Comparison of ENCODE assay signal across 20 cellular contexts in the genomic region with DNA sequence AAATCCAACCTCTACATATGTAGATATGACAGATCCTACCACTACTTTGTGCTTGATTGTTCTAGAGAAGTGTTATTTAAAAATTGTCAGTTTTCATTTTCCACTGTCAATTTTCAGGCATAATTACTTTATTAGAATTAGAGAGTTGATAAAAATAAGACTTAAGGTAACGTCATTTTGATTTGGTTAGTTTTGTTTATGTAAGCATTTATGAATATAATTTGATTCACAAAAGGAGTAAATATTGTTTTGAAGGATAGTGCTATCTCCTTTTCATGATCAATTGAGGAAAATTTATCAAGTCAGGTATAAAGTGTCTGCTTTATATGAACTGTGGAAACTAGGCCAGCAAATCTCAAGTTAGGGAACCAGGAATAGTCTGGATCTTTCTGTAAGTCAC.
"Had no signal": no experiment of that assay in that cellular context is flagged by ENCODE, and none has a peak within 500 bp of the region (broad histone marks: within the 10 kb centered on the region; RNA-seq: fewer than 3 reads in every experiment).

No MANE protein-coding gene starts in this region.

- H3K9me3 ChIP-seq: body of pancreas, heart left ventricle, sigmoid colon, upper lobe of left lung had no signal

- H3K4me1 Mint-ChIP-seq: activated CD4-positive, alpha-beta T cell treated with anti-CD3 and anti-CD28 coated beads for 36 hours; activated naive CD8-positive, alpha-beta T cell treated with anti-CD3 and anti-CD28 coated beads, Interleukin-2, amount 50 U/mL, for 24 hours had no signal

- H3K36me3 ChIP-seq: heart left ventricle, sigmoid colon, upper lobe of left lung had no signal

- H3K27ac Mint-ChIP-seq: activated CD4-positive, alpha-beta T cell treated with anti-CD3 and anti-CD28 coated beads for 36 hours; activated naive CD8-positive, alpha-beta T cell treated with anti-CD3 and anti-CD28 coated beads, Interleukin-2, amount 50 U/mL, for 24 hours; activated T-helper 1 cell treated with anti-CD3 and anti-CD28 coated beads, Interleukin-12 subunit alpha, Interleukin-12 subunit beta, Interleukin-2, Interleukin-4 antibody, amounts not matched to agents 30 ng/mL and 10 ng/mL and 1 ng/mL, durations not matched to agents 14 hours and 24 hours and 36 hours; WTC11 had no signal

- H3K4me3 ChIP-seq: body of pancreas, dorsolateral prefrontal cortex, heart left ventricle, sigmoid colon, upper lobe of left lung had no signal

- H3K27me3 Mint-ChIP-seq: activated CD4-positive, alpha-beta T cell treated with anti-CD3 and anti-CD28 coated beads for 36 hours; activated naive CD8-positive, alpha-beta T cell treated with anti-CD3 and anti-CD28 coated beads, Interleukin-2, amount 50 U/mL, for 24 hours had no signal

- H3K4me3 Mint-ChIP-seq: activated CD4-positive, alpha-beta T cell treated with anti-CD3 and anti-CD28 coated beads for 36 hours; activated naive CD8-positive, alpha-beta T cell treated with anti-CD3 and anti-CD28 coated beads, Interleukin-2, amount 50 U/mL, for 24 hours; activated T-helper 1 cell treated with anti-CD3 and anti-CD28 coated beads, Interleukin-12 subunit alpha, Interleukin-12 subunit beta, Interleukin-2, Interleukin-4 antibody, amounts not matched to agents 30 ng/mL and 10 ng/mL and 1 ng/mL, durations not matched to agents 14 hours and 24 hours and 36 hours; WTC11 had no signal

- FAIRE-seq: islet of Langerhans had no signal

- H3K9me3 Mint-ChIP-seq: activated naive CD8-positive, alpha-beta T cell treated with anti-CD3 and anti-CD28 coated beads, Interleukin-2, amount 50 U/mL, for 24 hours; activated T-helper 1 cell treated with anti-CD3 and anti-CD28 coated beads, Interleukin-12 subunit alpha, Interleukin-12 subunit beta, Interleukin-2, Interleukin-4 antibody, amounts not matched to agents 30 ng/mL and 10 ng/mL and 1 ng/mL, durations not matched to agents 14 hours and 24 hours and 36 hours had no signal

- H3K27ac ChIP-seq: body of pancreas, epithelial cell of prostate, sigmoid colon, upper lobe of left lung had no signal

- DNase-seq: activated CD4-positive, alpha-beta T cell treated with anti-CD3 and anti-CD28 coated beads for 36 hours; activated CD4-positive, alpha-beta T cell treated with anti-CD3 and anti-CD28 coated beads, Interleukin-2, amount 50 U/mL, for 4 hours; activated gamma-delta T cell; activated naive CD4-positive, alpha-beta T cell treated with anti-CD3 and anti-CD28 coated beads, Interleukin-2, amount 50 U/mL, for 16 hours; activated naive CD8-positive, alpha-beta T cell treated with anti-CD3 and anti-CD28 coated beads, Interleukin-2, amount 50 U/mL, for 24 hours; body of pancreas; caudate nucleus; dorsolateral prefrontal cortex; heart left ventricle; occipital lobe; posterior cingulate gyrus; sigmoid colon; stimulated activated CD4-positive, alpha-beta T cell treated with anti-CD3 and anti-CD28 coated beads, Interleukin-4, amount 100 ng/mL, for 24 hours; stimulated activated naive CD8-positive, alpha-beta T cell treated with anti-CD3 and anti-CD28 coated beads, Interleukin-15, Interleukin-2, amounts not matched to agents 100 U/mL and 50 U/mL, for 24 hours; T-helper 9 cell; upper lobe of left lung had no signal
